ENCODE assay signal across 13 cellular contexts in the genomic region with DNA sequence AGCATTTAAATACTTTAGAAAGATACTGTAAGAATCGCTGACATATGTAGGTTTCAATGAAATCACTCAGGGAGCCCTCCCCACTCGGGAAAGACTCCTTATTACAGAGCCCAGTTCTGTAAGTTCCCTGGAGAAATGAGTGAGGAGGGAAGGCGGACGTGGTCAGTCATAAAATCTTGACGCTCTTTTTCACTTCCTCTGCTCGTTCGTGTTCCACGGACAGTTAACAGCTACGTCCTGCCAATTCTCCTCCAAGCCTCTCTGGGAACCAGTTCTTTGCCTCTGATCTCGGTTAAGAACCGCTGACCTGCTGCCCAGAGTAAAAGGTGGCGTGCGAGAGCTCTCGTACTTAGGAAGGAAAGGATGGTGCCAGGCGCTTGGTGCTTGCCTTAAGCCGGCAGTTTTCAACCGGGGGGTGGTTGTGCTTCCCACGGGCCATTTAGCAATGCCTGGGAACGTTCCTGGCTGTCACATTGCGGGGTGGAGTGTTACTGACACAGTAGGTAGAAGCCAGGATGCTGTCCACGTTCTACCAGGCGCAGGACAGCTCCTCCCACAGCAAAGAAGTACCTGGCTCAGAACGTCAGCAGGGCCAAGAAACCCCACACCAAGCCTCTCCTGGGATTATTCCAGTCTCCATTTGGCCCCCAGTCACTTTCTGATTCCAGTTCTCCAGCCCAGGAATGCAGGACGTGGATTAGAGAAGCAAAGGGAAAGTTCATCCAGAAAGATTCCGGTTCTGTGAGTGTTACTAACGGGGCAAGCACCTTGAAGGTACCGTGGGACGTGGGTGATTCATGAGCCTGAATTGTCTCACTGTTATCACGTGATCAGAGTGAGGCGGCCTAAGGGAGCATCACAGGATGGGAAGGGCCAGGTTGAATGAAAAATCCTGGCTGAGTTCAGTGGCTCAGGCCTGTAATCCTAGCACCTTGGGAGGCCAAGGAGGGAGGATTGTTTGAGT.
DNase-seq lines count a peak whose midpoint lies in the region; ATAC-seq, FAIRE-seq and TF ChIP-seq lines count a peak whose summit lies in the region.
"Had no signal": no experiment of that assay in that cellular context is flagged by ENCODE, and none has a peak within 500 bp of the region (broad histone marks: within the 10 kb centered on the region; RNA-seq: fewer than 3 reads in every experiment).

No MANE protein-coding gene starts in this region.

- in situ Hi-C loops in K562 (cut with MboI) = no loop called here

- H3K4me2 ChIP-seq in K562 (ENCODE audit: insufficient read depth, low read length) = no peak overlapping the region
- H3K4me2 ChIP-seq: KMS-11, neural progenitor cell had no signal

- no peaks in the 10 kb centered on the region for H3K9me1 ChIP-seq in K562 (ENCODE audit: control insufficient read depth, insufficient read depth, low read length)

- H3K4me1 ChIP-seq in K562 (replicated peaks in 1 of 2; ENCODE audit: control insufficient read depth in 2 of 2, insufficient read depth in 2 of 2, low read length in 2 of 2) (no peaks in the 10 kb centered on the region; a peak in 1 of 5 replicates), stomach smooth muscle (ENCODE audit: control insufficient read depth, insufficient read depth, low read length) (peaks cover 45% of the 10 kb centered on the region)
- H3K4me1 ChIP-seq: HAP-1, neural progenitor cell had no signal

- intact Hi-C loops in K562 (cut with micrococcal nuclease) = no loop called here

- peaks cover 0 to 6% of the 10 kb centered on the region in 2 donors for H3K9me3 Mint-ChIP-seq in stimulated activated naive CD8-positive, alpha-beta T cell treated with anti-CD3 and anti-CD28 coated beads, Interleukin-15, amount 100 ng/mL, for 72 hours
- no peaks in the 10 kb centered on the region for H3K9me3 Mint-ChIP-seq in activated T-cell treated with anti-CD3 and anti-CD28 coated beads, Interleukin-2, amount 50 U/mL, for 24 hours

- no peaks in the 10 kb centered on the region for H3K36me3 ChIP-seq in K562 (ENCODE audit: control insufficient read depth, insufficient read depth, low read length)
- H3K36me3 ChIP-seq in stomach smooth muscle (ENCODE audit: control insufficient read depth in 2 of 2, insufficient read depth in 2 of 2, low read length in 2 of 2) = no peaks in the 10 kb centered on the region
- H3K36me3 ChIP-seq: HAP-1, neural progenitor cell had no signal

- no peaks in the 10 kb centered on the region for H3K36me3 Mint-ChIP-seq in activated T-cell treated with anti-CD3 and anti-CD28 coated beads, Interleukin-2, amount 50 U/mL, for 24 hours (ENCODE audit: low read depth)

- H3K27ac ChIP-seq in K562 (ENCODE audit: extremely low read depth, low read depth, low read length) (no peak overlapping the region), stomach smooth muscle (ENCODE audit: low read length) (peak overlapping the region; percentile 89)
- H3K27ac ChIP-seq: KMS-11, neural progenitor cell had no signal

- TF ChIP-seq CTCF in K562 (IDR thresholded peaks at IDR 0.05 in 2 of 3, conservative IDR thresholded peaks at IDR 0.05 in 1 of 3; ENCODE audit: insufficient read depth in 2 of 3, low read depth in 1 of 3, low read length in 3 of 3) = no peak

- no peaks in the 10 kb centered on the region for H4K20me1 ChIP-seq in K562 (replicated peaks; ENCODE audit: control insufficient read depth, insufficient read depth, low read length)

- H3K9me3 ChIP-seq in K562 (replicated peaks; ENCODE audit: control insufficient read depth, insufficient read depth, low read depth, low read length) (no peaks in the 10 kb centered on the region), stomach smooth muscle (ENCODE audit: control insufficient read depth in 2 of 2, low read length in 2 of 2) (no peaks in the 10 kb centered on the region)
- H3K9me3 ChIP-seq: HAP-1 had no signal

- under 1% methylated on average over 23 of the region's 30 CpGs for WGBS in K562 (ENCODE audit: insufficient coverage, low coverage, missing lambda C conversion rate)

- no peak for TF ChIP-seq EP300 in K562 (IDR thresholded peaks at IDR 0.05; ENCODE audit: low read length)

- CTCF ChIA-PET in K562 (lab: Yijun Ruan, JAX; ENCODE audit: low intra/inter-chr PET ratio) = no interaction called here

- no peak overlapping the region for H3K27ac Mint-ChIP-seq in stimulated activated naive CD8-positive, alpha-beta T cell treated with anti-CD3 and anti-CD28 coated beads, Interleukin-15, amount 100 ng/mL, for 72 hours
- H3K27ac Mint-ChIP-seq in activated T-cell treated with anti-CD3 and anti-CD28 coated beads, Interleukin-2, amount 50 U/mL, for 24 hours = no peak overlapping the region
- H3K27ac Mint-ChIP-seq: stimulated activated naive B cell treated with anti-CD40 and anti-IgM and Interleukin-4, amounts not matched to agents 10 μg/mL and 1 μg/mL and 100 μg/mL, for 72 hours had no signal

- no peaks in the 10 kb centered on the region for H3K79me2 ChIP-seq in K562 (ENCODE audit: control insufficient read depth, insufficient read depth, low read length)

- H3K9ac ChIP-seq in K562 (ENCODE audit: insufficient read depth in 1 of 2, low read depth in 2 of 2, low read length in 2 of 2) (no peak overlapping the region), stomach smooth muscle (ENCODE audit: low read length in 2 of 2) (peak overlapping the region; percentile 53 to 69)
- H3K9ac ChIP-seq: KMS-11, neural progenitor cell had no signal

- DNase-seq in H54 (ENCODE audit: insufficient read length, low spot score) (peak; percentile 47), K562 (ENCODE audit: extremely low read depth in 1 of 4, low spot score in 3 of 4) (peak in 1 of 4 experiments; percentile 23), islet precursor cell (peak; percentile 97), putamen (ENCODE audit: low spot score) (no peak), HUDEP-2 (lab: John Stamatoyannopoulos, UW; ENCODE audit: unreplicated experiment in 76 of 76) (no peak)
- no peak for DNase-seq in stimulated activated naive CD8-positive, alpha-beta T cell treated with anti-CD3 and anti-CD28 coated beads, Interleukin-15, amount 100 ng/mL, for 72 hours
- no peak for DNase-seq in activated T-cell treated with anti-CD3 and anti-CD28 coated beads, Interleukin-2, amount 50 U/mL, for 24 hours
- DNase-seq: GF-D8; stimulated activated naive B cell treated with anti-CD40 and anti-IgM and Interleukin-4, amounts not matched to agents 10 μg/mL and 1 μg/mL and 100 μg/mL, for 72 hours had no signal

- POLR2A ChIA-PET in K562 (lab: Yijun Ruan, JAX) = interaction anchor here (0.7 to 1.0 kb wide), 2 partner anchors 18 to 20 kb away, joined by 3 to 6 read pairs; no protein-coding TSS in a partner anchor

- no peak for FAIRE-seq in H54 (lab: Jason Lieb, UNC)
- no peak for FAIRE-seq in K562 (lab: Jason Lieb, UNC)

- H3K4me1 Mint-ChIP-seq in stimulated activated naive CD8-positive, alpha-beta T cell treated with anti-CD3 and anti-CD28 coated beads, Interleukin-15, amount 100 ng/mL, for 72 hours = peaks cover 9% of the 10 kb centered on the region
- peaks cover 3% of the 10 kb centered on the region for H3K4me1 Mint-ChIP-seq in activated T-cell treated with anti-CD3 and anti-CD28 coated beads, Interleukin-2, amount 50 U/mL, for 24 hours (ENCODE audit: low read depth)

- no TSS peak for BruUV-seq in K562 (replicated peaks; lab: Mats Ljungman, UMichigan)

- ATAC-seq in K562 = no peak
- ATAC-seq in stimulated activated naive CD8-positive, alpha-beta T cell treated with anti-CD3 and anti-CD28 coated beads, Interleukin-15, amount 100 ng/mL, for 72 hours = no peak
- ATAC-seq: stimulated activated naive B cell treated with anti-CD40 and anti-IgM and Interleukin-4, amounts not matched to agents 10 μg/mL and 1 μg/mL and 100 μg/mL, for 72 hours had no signal

- H3K27me3 Mint-ChIP-seq in stimulated activated naive CD8-positive, alpha-beta T cell treated with anti-CD3 and anti-CD28 coated beads, Interleukin-15, amount 100 ng/mL, for 72 hours = peaks cover 35% of the 10 kb centered on the region
- H3K27me3 Mint-ChIP-seq in activated T-cell treated with anti-CD3 and anti-CD28 coated beads, Interleukin-2, amount 50 U/mL, for 24 hours = peaks cover 42% of the 10 kb centered on the region

- no peak for TF ChIP-seq POLR2A in H54 (IDR thresholded peaks at IDR 0.05; ENCODE audit: low read depth, low read length)
- no peak for TF ChIP-seq POLR2A in K562 (conservative IDR thresholded peaks at IDR 0.05)

- H3K27me3 ChIP-seq in K562 (ENCODE audit: control insufficient read depth in 2 of 2, insufficient read depth in 2 of 2, low read length in 2 of 2) (peaks cover 20 to 47% of the 10 kb centered on the region in 2 experiments; a peak in 4 of 5 replicates), stomach smooth muscle (ENCODE audit: control insufficient read depth in 1 of 2, insufficient read depth in 2 of 2, low read length in 2 of 2) (no peaks in the 10 kb centered on the region)
- H3K27me3 ChIP-seq: neural progenitor cell had no signal

- TF ChIP-seq RAD21 in K562 (CRISPR knock-in tag; conservative IDR thresholded peaks at IDR 0.05 in 1 of 2, IDR thresholded peaks at IDR 0.05 in 1 of 2) = no peak

- H3K4me3 Mint-ChIP-seq in stimulated activated naive CD8-positive, alpha-beta T cell treated with anti-CD3 and anti-CD28 coated beads, Interleukin-15, amount 100 ng/mL, for 72 hours = no peak overlapping the region
- H3K4me3 Mint-ChIP-seq in activated T-cell treated with anti-CD3 and anti-CD28 coated beads, Interleukin-2, amount 50 U/mL, for 24 hours = no peak overlapping the region
- H3K4me3 Mint-ChIP-seq: neural progenitor cell; stimulated activated naive B cell treated with anti-CD40 and anti-IgM and Interleukin-4, amounts not matched to agents 10 μg/mL and 1 μg/mL and 100 μg/mL, for 72 hours had no signal

- no peak overlapping the region for H2AFZ ChIP-seq in K562 (ENCODE audit: low read depth, low read length)
- H2AFZ ChIP-seq: neural progenitor cell had no signal

- H3K4me3 ChIP-seq in K562 = no peak overlapping the region
- peak overlapping the region; percentile 21 to 63 for H3K4me3 ChIP-seq in stomach smooth muscle (ENCODE audit: low read length in 2 of 2)
- H3K4me3 ChIP-seq: HAP-1, neural progenitor cell had no signal

TF ChIP-seq in K562, 482 proteins besides CTCF, POLR2A, EP300 and RAD21 (continues in another document):
- TF ChIP-seq PYGO2 (tag; IDR thresholded peaks at IDR 0.05) (no peak), RAD51 (IDR thresholded peaks at IDR 0.05; ENCODE audit: borderline replicate concordance, low read depth) (peak; percentile 72), ZNF766 (CRISPR knock-in tag; conservative IDR thresholded peaks at IDR 0.05) (no peak), CBFA2T2 (conservative IDR thresholded peaks at IDR 0.05) (peak; percentile 21; the same call in 1 of the 2 replicates)

Comparison
In these comparisons a context has a peak if more than half of its experiments do, and no peak if none do; other contexts are left out.
1. DNase-seq: peak in H54 (single experiment) and islet precursor cell (single experiment); none in stimulated activated naive CD8-positive, alpha-beta T cell treated with anti-CD3 and anti-CD28 coated beads, Interleukin-15, amount 100 ng/mL, for 72 hours (0 of 2), activated T-cell treated with anti-CD3 and anti-CD28 coated beads, Interleukin-2, amount 50 U/mL, for 24 hours (single experiment), putamen (single experiment) and HUDEP-2 (0 of 76).
2. H3K9ac ChIP-seq: peak in stomach smooth muscle (2 of 2); none in K562 (0 of 2).